40 cellular contexts compared by ENCODE assay signal in genomic region chr3:165697910-165698309, GRCh38.
"Had no signal": no experiment of that assay in that cellular context is flagged by ENCODE, and none has a peak within 500 bp of the region (broad histone marks: within the 10 kb centered on the region; RNA-seq: fewer than 3 reads in every experiment).

No MANE protein-coding gene starts in this region.

- H3K4me3 Mint-ChIP-seq: activated naive CD4-positive, alpha-beta T cell treated with anti-CD3 and anti-CD28 coated beads for 36 hours; activated naive CD4-positive, alpha-beta T cell treated with anti-CD3 and anti-CD28 coated beads, Interleukin-2, amount 10 ng/mL, durations not matched to agents 7 days and 5 days; activated naive CD4-positive, alpha-beta T cell treated with anti-CD3 and anti-CD28 coated beads, Interleukin-2, amount 50 U/mL, for 24 hours; activated naive CD8-positive, alpha-beta T cell; activated naive CD8-positive, alpha-beta T cell treated with anti-CD3 and anti-CD28 coated beads for 36 hours; activated naive CD8-positive, alpha-beta T cell treated with anti-CD3 and anti-CD28 coated beads, Interleukin-2, amount 10 ng/mL, durations not matched to agents 7 days and 5 days; activated naive CD8-positive, alpha-beta T cell treated with anti-CD3 and anti-CD28 coated beads, Interleukin-2, amount 50 U/mL, for 24 hours; activated T-cell treated with anti-CD3 and anti-CD28 coated beads, Interleukin-2, amount 50 U/mL, for 24 hours; activated T-cell treated with anti-CD3 and anti-CD28 coated beads, Interleukin-2, amount 50 U/mL, for 4 hours; activated T-cell treated with anti-CD3 and anti-CD28 coated beads, Interleukin-2, amount 50 U/mL, for 72 hours; activated T-helper 1 cell treated with anti-CD3 and anti-CD28 coated beads, Interleukin-12 subunit alpha, Interleukin-12 subunit beta, Interleukin-2, Interleukin-4 antibody, amounts not matched to agents 30 ng/mL and 10 ng/mL and 1 ng/mL, durations not matched to agents 14 hours and 24 hours and 36 hours; activated T-helper 17 cell treated with anti-CD3 and anti-CD28 coated beads, Interleukin-2, amount 50 U/mL, for 72 hours; brain; central memory CD8-positive, alpha-beta T cell had no signal

- H3K27me3 ChIP-seq: adrenal gland, ascending aorta, body of pancreas, brain microvascular endothelial cell, breast epithelium, cardiac muscle cell had no signal

- H3K4me1 Mint-ChIP-seq: activated naive CD4-positive, alpha-beta T cell treated with anti-CD3 and anti-CD28 coated beads, Interleukin-2, amount 10 ng/mL, durations not matched to agents 7 days and 5 days; activated naive CD4-positive, alpha-beta T cell treated with anti-CD3 and anti-CD28 coated beads, Interleukin-2, amount 50 U/mL, for 24 hours; activated naive CD8-positive, alpha-beta T cell treated with anti-CD3 and anti-CD28 coated beads for 36 hours; activated naive CD8-positive, alpha-beta T cell treated with anti-CD3 and anti-CD28 coated beads, Interleukin-2, amount 10 ng/mL, durations not matched to agents 7 days and 5 days; activated naive CD8-positive, alpha-beta T cell treated with anti-CD3 and anti-CD28 coated beads, Interleukin-2, amount 50 U/mL, for 24 hours; activated T-helper 17 cell treated with anti-CD3 and anti-CD28 coated beads, Interleukin-2, amount 50 U/mL, for 72 hours; central memory CD8-positive, alpha-beta T cell had no signal

- FAIRE-seq: astrocyte, bronchial epithelial cell had no signal

- H3K36me3 Mint-ChIP-seq: activated naive CD4-positive, alpha-beta T cell treated with anti-CD3 and anti-CD28 coated beads, Interleukin-2, amount 10 ng/mL, durations not matched to agents 7 days and 5 days; activated naive CD4-positive, alpha-beta T cell treated with anti-CD3 and anti-CD28 coated beads, Interleukin-2, amount 50 U/mL, for 24 hours; activated naive CD4-positive, alpha-beta T cell treated with anti-CD3 and anti-CD28 coated beads, Interleukin-2, amount 50 U/mL, for 72 hours; activated naive CD8-positive, alpha-beta T cell; activated naive CD8-positive, alpha-beta T cell treated with anti-CD3 and anti-CD28 coated beads for 36 hours; activated naive CD8-positive, alpha-beta T cell treated with anti-CD3 and anti-CD28 coated beads, Interleukin-2, amount 10 ng/mL, durations not matched to agents 7 days and 5 days; brain had no signal

- H3K4me1 ChIP-seq: adrenal gland, ascending aorta, body of pancreas, breast epithelium had no signal

- H3K27ac ChIP-seq: adrenal gland, ascending aorta, body of pancreas, brain microvascular endothelial cell, breast epithelium, cardiac muscle cell had no signal

- H3K27ac Mint-ChIP-seq: activated naive CD4-positive, alpha-beta T cell treated with anti-CD3 and anti-CD28 coated beads for 36 hours; activated naive CD4-positive, alpha-beta T cell treated with anti-CD3 and anti-CD28 coated beads, Interleukin-2, amount 10 ng/mL, durations not matched to agents 7 days and 5 days; activated naive CD4-positive, alpha-beta T cell treated with anti-CD3 and anti-CD28 coated beads, Interleukin-2, amount 50 U/mL, for 24 hours; activated naive CD4-positive, alpha-beta T cell treated with anti-CD3 and anti-CD28 coated beads, Interleukin-2, amount 50 U/mL, for 72 hours; activated naive CD8-positive, alpha-beta T cell; activated naive CD8-positive, alpha-beta T cell treated with anti-CD3 and anti-CD28 coated beads for 36 hours; activated naive CD8-positive, alpha-beta T cell treated with anti-CD3 and anti-CD28 coated beads, Interleukin-2, amount 10 ng/mL, durations not matched to agents 7 days and 5 days; activated naive CD8-positive, alpha-beta T cell treated with anti-CD3 and anti-CD28 coated beads, Interleukin-2, amount 50 U/mL, for 24 hours; activated T-cell treated with anti-CD3 and anti-CD28 coated beads, Interleukin-2, amount 50 U/mL, for 24 hours; activated T-cell treated with anti-CD3 and anti-CD28 coated beads, Interleukin-2, amount 50 U/mL, for 72 hours; activated T-helper 1 cell treated with anti-CD3 and anti-CD28 coated beads, Interleukin-12 subunit alpha, Interleukin-12 subunit beta, Interleukin-2, Interleukin-4 antibody, amounts not matched to agents 30 ng/mL and 10 ng/mL and 1 ng/mL, durations not matched to agents 14 hours and 24 hours and 36 hours; activated T-helper 17 cell treated with anti-CD3 and anti-CD28 coated beads, Interleukin-2, amount 50 U/mL, for 72 hours; activated T-helper 2 cell treated with anti-CD3 and anti-CD28 coated beads, Interferon-gamma antibody, Interleukin-2, Interleukin-4, amounts not matched to agents 10 μg/mL and 5 μg/mL and 100 μg/mL, durations not matched to agents 14 hours and 24 hours and 36 hours; brain had no signal

- DNase-seq: activated effector memory CD4-positive, alpha-beta T cell treated with anti-CD3 and anti-CD28 coated beads, Interleukin-2, amount 50 U/mL, for 16 hours; activated effector memory CD4-positive, alpha-beta T cell treated with Interleukin-2 at 50 U/mL for 16 hours; activated gamma-delta T cell; activated gamma-delta T cell treated with Interleukin-2 at 50 U/mL for 16 hours; activated naive CD4-positive, alpha-beta T cell; activated naive CD4-positive, alpha-beta T cell treated with anti-CD3 and anti-CD28 coated beads for 36 hours; activated naive CD4-positive, alpha-beta T cell treated with anti-CD3 and anti-CD28 coated beads, Interleukin-2, amount 10 ng/mL, durations not matched to agents 7 days and 5 days; activated naive CD4-positive, alpha-beta T cell treated with anti-CD3 and anti-CD28 coated beads, Interleukin-2, amount 50 U/mL, for 16 hours; activated naive CD4-positive, alpha-beta T cell treated with Interleukin-2 at 50 U/mL for 16 hours; activated naive CD8-positive, alpha-beta T cell treated with anti-CD3 and anti-CD28 coated beads for 36 hours; activated naive CD8-positive, alpha-beta T cell treated with anti-CD3 and anti-CD28 coated beads, Interleukin-2, amount 10 ng/mL, durations not matched to agents 7 days and 5 days; activated naive CD8-positive, alpha-beta T cell treated with anti-CD3 and anti-CD28 coated beads, Interleukin-2, amount 50 U/mL, for 24 hours; activated T-cell treated with anti-CD3 and anti-CD28 coated beads, Interleukin-2, amount 50 U/mL, for 1 hour; activated T-cell treated with anti-CD3 and anti-CD28 coated beads, Interleukin-2, amount 50 U/mL, for 24 hours; activated T-cell treated with anti-CD3 and anti-CD28 coated beads, Interleukin-2, amount 50 U/mL, for 4 hours; activated T-cell treated with anti-CD3 and anti-CD28 coated beads, Interleukin-2, amount 50 U/mL, for 48 hours; activated T-cell treated with anti-CD3 and anti-CD28 coated beads, Interleukin-2, amount 50 U/mL, for 72 hours; adrenal gland; amniotic stem cell; amygdala; anterior cingulate cortex; aorta; body of pancreas; brain microvascular endothelial cell; caudate nucleus; central memory CD4-positive, alpha-beta T cell; cerebellar nuclear complex had no signal

- H3K36me3 ChIP-seq: adrenal gland, ascending aorta, brain microvascular endothelial cell, breast epithelium, cardiac muscle cell had no signal

- H3K27me3 Mint-ChIP-seq: activated naive CD4-positive, alpha-beta T cell treated with anti-CD3 and anti-CD28 coated beads, Interleukin-2, amount 10 ng/mL, durations not matched to agents 7 days and 5 days; activated naive CD4-positive, alpha-beta T cell treated with anti-CD3 and anti-CD28 coated beads, Interleukin-2, amount 50 U/mL, for 24 hours; activated naive CD8-positive, alpha-beta T cell; activated naive CD8-positive, alpha-beta T cell treated with anti-CD3 and anti-CD28 coated beads for 36 hours; activated naive CD8-positive, alpha-beta T cell treated with anti-CD3 and anti-CD28 coated beads, Interleukin-2, amount 10 ng/mL, durations not matched to agents 7 days and 5 days; activated naive CD8-positive, alpha-beta T cell treated with anti-CD3 and anti-CD28 coated beads, Interleukin-2, amount 50 U/mL, for 24 hours; activated T-cell treated with anti-CD3 and anti-CD28 coated beads, Interleukin-2, amount 50 U/mL, for 24 hours; activated T-helper 17 cell treated with anti-CD3 and anti-CD28 coated beads, Interleukin-2, amount 50 U/mL, for 72 hours; central memory CD8-positive, alpha-beta T cell had no signal

- H3K9me3 Mint-ChIP-seq: activated naive CD8-positive, alpha-beta T cell treated with anti-CD3 and anti-CD28 coated beads, Interleukin-2, amount 10 ng/mL, durations not matched to agents 7 days and 5 days; activated T-helper 1 cell treated with anti-CD3 and anti-CD28 coated beads, Interleukin-12 subunit alpha, Interleukin-12 subunit beta, Interleukin-2, Interleukin-4 antibody, amounts not matched to agents 30 ng/mL and 10 ng/mL and 1 ng/mL, durations not matched to agents 14 hours and 24 hours and 36 hours had no signal

- H3K9me3 ChIP-seq: adrenal gland, ascending aorta, body of pancreas had no signal

- H3K4me3 ChIP-seq: adrenal gland, ascending aorta, body of pancreas, breast epithelium, cardiac muscle cell had no signal

- ATAC-seq: activated naive CD4-positive, alpha-beta T cell treated with anti-CD3 and anti-CD28 coated beads, Interleukin-2, amount 50 U/mL, for 72 hours; activated naive CD8-positive, alpha-beta T cell treated with anti-CD3 and anti-CD28 coated beads, Interleukin-2, amount 50 U/mL, for 24 hours; activated T-cell treated with anti-CD3 and anti-CD28 coated beads, Interleukin-2, amount 50 U/mL, for 4 hours; activated T-cell treated with anti-CD3 and anti-CD28 coated beads, Interleukin-2, amount 50 U/mL, for 72 hours; activated T-helper 17 cell treated with anti-CD3 and anti-CD28 coated beads, Interleukin-2, amount 50 U/mL, for 72 hours; body of pancreas had no signal
